ENCODE assay signal across 1 cellular context in the genomic region with DNA sequence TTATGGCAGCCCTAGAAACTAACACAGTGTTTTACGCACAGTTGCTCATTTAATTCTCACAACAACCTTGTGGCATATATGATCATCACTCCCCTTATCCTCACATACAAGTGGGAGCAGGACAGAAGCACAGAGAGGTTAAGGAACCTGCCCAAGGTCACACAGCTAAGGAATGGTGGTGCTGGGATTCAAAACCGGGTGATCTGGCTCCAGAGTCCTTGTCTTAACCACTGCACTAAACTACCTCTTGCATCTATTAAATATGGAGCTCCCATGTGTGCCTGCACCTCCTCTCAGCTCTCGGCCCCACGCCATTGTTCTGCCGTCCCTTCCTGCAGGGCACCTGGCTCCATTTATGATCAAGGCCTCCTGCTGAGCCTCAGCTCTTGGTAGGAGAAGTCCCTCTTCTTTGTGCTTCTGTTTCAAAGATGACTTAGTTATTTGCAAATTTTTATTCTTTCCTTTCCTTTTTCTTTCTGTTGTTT.
TF ChIP-seq lines count a peak whose summit lies in the region.

No MANE protein-coding gene starts in this region.

TF ChIP-seq in K562, 482 proteins besides CTCF, POLR2A, EP300 and RAD21 (continued from another document):
- TF ChIP-seq ZFP36 (IDR thresholded peaks at IDR 0.05; ENCODE audit: low read depth, low read length, partially characterized antibody) (peak; percentile 69), MBD1 (CRISPR knock-in tag; IDR thresholded peaks at IDR 0.05) (no peak), EP400 (IDR thresholded peaks at IDR 0.05) (no peak), MTF1 (CRISPR knock-in tag; IDR thresholded peaks at IDR 0.05; ENCODE audit: borderline replicate concordance) (no peak), ZNF12 (CRISPR knock-in tag; IDR thresholded peaks at IDR 0.05) (no peak), ESRRB (CRISPR knock-in tag; IDR thresholded peaks at IDR 0.05; ENCODE audit: borderline replicate concordance) (no peak), NEUROD1 (IDR thresholded peaks at IDR 0.05; ENCODE audit: borderline replicate concordance, low read depth, low read length, partially characterized antibody) (no peak), SMARCB1 (IDR thresholded peaks at IDR 0.05; ENCODE audit: insufficient read length, low read depth) (no peak), KDM1A (IDR thresholded peaks at IDR 0.05) (peak in 1 of 2 experiments; percentile 32; a peak in 1 of 4 replicates), ZNF778 (CRISPR knock-in tag; IDR thresholded peaks at IDR 0.05) (no peak), PBX2 (CRISPR knock-in tag; IDR thresholded peaks at IDR 0.05; ENCODE audit: low read depth) (no peak), PBX2 (tag; conservative IDR thresholded peaks at IDR 0.05; ENCODE audit: low read depth) (no peak), XRCC5 (IDR thresholded peaks at IDR 0.05; ENCODE audit: low read depth, low read length) (no peak), ZNF512 (tag; IDR thresholded peaks at IDR 0.05) (no peak), PHF20 (IDR thresholded peaks at IDR 0.05; ENCODE audit: partially characterized antibody) (peak; percentile 29), BHLHE40 (IDR thresholded peaks at IDR 0.05; ENCODE audit: low read length) (no peak), CHD4 (IDR thresholded peaks at IDR 0.05; ENCODE audit: insufficient read depth, insufficient replicate concordance, low read depth, low read length, poor library complexity, severe bottlenecking) (peak; percentile 41), CCAR2 (IDR thresholded peaks at IDR 0.05; ENCODE audit: low read depth, low read length) (no peak), TSC22D4 (tag; IDR thresholded peaks at IDR 0.05) (no peak), GABPB1 (CRISPR knock-in tag; IDR thresholded peaks at IDR 0.05) (no peak), RBM25 (IDR thresholded peaks at IDR 0.05; ENCODE audit: low read depth, low read length, severe bottlenecking) (peak; percentile 89), ZNF324 (CRISPR knock-in tag; IDR thresholded peaks at IDR 0.05) (no peak), ZEB2 (IDR thresholded peaks at IDR 0.05) (no peak), ZNF699 (CRISPR knock-in tag; IDR thresholded peaks at IDR 0.05; ENCODE audit: insufficient replicate concordance) (no peak), SPI1 (IDR thresholded peaks at IDR 0.05; ENCODE audit: borderline replicate concordance, low read depth, low read length) (no peak), TEAD1 (CRISPR knock-in tag; IDR thresholded peaks at IDR 0.05) (no peak), ZNF165 (CRISPR knock-in tag; IDR thresholded peaks at IDR 0.05; ENCODE audit: borderline replicate concordance) (no peak), NCOA2 (IDR thresholded peaks at IDR 0.05; ENCODE audit: partially characterized antibody in 2 of 2) (no peak), CAMTA2 (CRISPR knock-in tag; conservative IDR thresholded peaks at IDR 0.05) (no peak), STAT5B (CRISPR knock-in tag; IDR thresholded peaks at IDR 0.05) (no peak), SIN3B (IDR thresholded peaks at IDR 0.05; ENCODE audit: low read depth) (no peak), SRSF9 (IDR thresholded peaks at IDR 0.05; ENCODE audit: borderline replicate concordance, low read depth, low read length) (no peak), HINFP (tag; conservative IDR thresholded peaks at IDR 0.05; ENCODE audit: low read depth) (no peak), SP2 (IDR thresholded peaks at IDR 0.05; ENCODE audit: extremely low read depth, low read depth, low read length, poor library complexity, severe bottlenecking) (no peak), SNIP1 (IDR thresholded peaks at IDR 0.05; ENCODE audit: low read depth) (no peak), ZFPM2 (CRISPR knock-in tag; IDR thresholded peaks at IDR 0.05) (no peak), E2F1 (CRISPR knock-in tag; IDR thresholded peaks at IDR 0.05) (no peak)
- TF ChIP-seq, protein P1, sequence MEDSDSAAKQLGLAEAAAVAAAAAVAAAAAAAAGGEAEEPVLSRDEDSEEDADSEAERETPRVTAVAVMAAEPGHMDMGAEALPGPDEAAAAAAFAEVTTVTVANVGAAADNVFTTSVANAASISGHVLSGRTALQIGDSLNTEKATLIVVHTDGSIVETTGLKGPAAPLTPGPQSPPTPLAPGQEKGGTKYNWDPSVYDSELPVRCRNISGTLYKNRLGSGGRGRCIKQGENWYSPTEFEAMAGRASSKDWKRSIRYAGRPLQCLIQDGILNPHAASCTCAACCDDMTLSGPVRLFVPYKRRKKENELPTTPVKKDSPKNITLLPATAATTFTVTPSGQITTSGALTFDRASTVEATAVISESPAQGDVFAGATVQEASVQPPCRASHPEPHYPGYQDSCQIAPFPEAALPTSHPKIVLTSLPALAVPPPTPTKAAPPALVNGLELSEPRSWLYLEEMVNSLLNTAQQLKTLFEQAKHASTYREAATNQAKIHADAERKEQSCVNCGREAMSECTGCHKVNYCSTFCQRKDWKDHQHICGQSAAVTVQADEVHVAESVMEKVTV (CRISPR knock-in tag; IDR thresholded peaks at IDR 0.05) = no peak
- TF ChIP-seq, protein P2, sequence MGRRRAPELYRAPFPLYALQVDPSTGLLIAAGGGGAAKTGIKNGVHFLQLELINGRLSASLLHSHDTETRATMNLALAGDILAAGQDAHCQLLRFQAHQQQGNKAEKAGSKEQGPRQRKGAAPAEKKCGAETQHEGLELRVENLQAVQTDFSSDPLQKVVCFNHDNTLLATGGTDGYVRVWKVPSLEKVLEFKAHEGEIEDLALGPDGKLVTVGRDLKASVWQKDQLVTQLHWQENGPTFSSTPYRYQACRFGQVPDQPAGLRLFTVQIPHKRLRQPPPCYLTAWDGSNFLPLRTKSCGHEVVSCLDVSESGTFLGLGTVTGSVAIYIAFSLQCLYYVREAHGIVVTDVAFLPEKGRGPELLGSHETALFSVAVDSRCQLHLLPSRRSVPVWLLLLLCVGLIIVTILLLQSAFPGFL (CRISPR knock-in tag; IDR thresholded peaks at IDR 0.05) = no peak
